8 cellular contexts compared by ENCODE assay signal in genomic region chr19:23249911-23250649, GRCh38. TPM values are rescaled to one million over a fixed set of nuclear protein-coding genes. Genes with fewer than 3 reads are reported as not detected.
A peak's percentile ranks its signal among the peaks of the same experiment; 100 is the strongest.
DNase-seq lines count a peak whose midpoint lies in the region; ATAC-seq and TF ChIP-seq lines count a peak whose summit lies in the region.

Gene ZNF724 (minus strand): TSS chr19:23250394. CDS start chr19:23250242, 152 bp downstream.

- H3F3A ChIP-seq in PC-9 (ENCODE audit: insufficient read depth, low read depth): peaks cover 19% of the 10 kb centered on the region

- H3K27me3 ChIP-seq in PC-9 (ENCODE audit: insufficient read depth, low read depth) (no peaks in the 10 kb centered on the region), esophagus (ENCODE audit: control insufficient read depth in 1 of 2, insufficient read depth in 2 of 2, low read length in 2 of 2) (no peaks in the 10 kb centered on the region), mucosa of rectum (ENCODE audit: control insufficient read depth in 2 of 2, insufficient read depth in 2 of 2, low read length in 2 of 2) (no peaks in the 10 kb centered on the region)

- BruUV-seq in PC-9 (replicated peaks; lab: Mats Ljungman, UMichigan): no TSS peak

- peak within 1 kb of the TSS; percentile 85 for H3K4me2 ChIP-seq in PC-9

- peak within 1 kb of the TSS; percentile 81 for H2AFZ ChIP-seq in PC-9

- no peaks in the 10 kb centered on the region for H4K20me1 ChIP-seq in PC-9 (ENCODE audit: insufficient read depth)

- H3K9me3 ChIP-seq in PC-9 (ENCODE audit: insufficient read depth, low read depth): peaks cover 6% of the 10 kb centered on the region; the same call in 1 of the 2 replicates
- H3K9me3 ChIP-seq in esophagus (ENCODE audit: control insufficient read depth in 2 of 2, insufficient read depth in 1 of 2, low read depth in 1 of 2, low read length in 1 of 2): no peaks in the 10 kb centered on the region
- H3K9me3 ChIP-seq in mucosa of rectum (ENCODE audit: control insufficient read depth in 2 of 2, low read length in 2 of 2): no peaks in the 10 kb centered on the region

- no peak for TF ChIP-seq CTCF in PC-9 (conservative IDR thresholded peaks at IDR 0.05)

- H3K9me2 ChIP-seq in PC-9 (ENCODE audit: insufficient read depth): no peaks in the 10 kb centered on the region

- H3K4me3 ChIP-seq in PC-9 (peak within 1 kb of the TSS; percentile 76), esophagus (ENCODE audit: low read depth in 1 of 2, low read length in 2 of 2) (peak within 1 kb of the TSS; percentile 72 to 89), mucosa of rectum (ENCODE audit: low read length in 2 of 2) (peak within 1 kb of the TSS; percentile 89 to 92)

- CTCF ChIA-PET in PC-9 (lab: Charles Lee): no interaction called here

- H3K36me3 ChIP-seq in PC-9 (ENCODE audit: low read depth) (peaks cover 24% of the 10 kb centered on the region), esophagus (ENCODE audit: control insufficient read depth in 2 of 2, insufficient read depth in 2 of 2, low read length in 1 of 2) (no peaks in the 10 kb centered on the region), mucosa of rectum (ENCODE audit: control insufficient read depth in 2 of 2, insufficient read depth in 2 of 2, low read length in 2 of 2) (no peaks in the 10 kb centered on the region)

- ATAC-seq in GM21528 (IDR thresholded peaks at IDR 0.05; ENCODE audit: low FRiP score, unreplicated experiment): peak; percentile 97

- DNase-seq in DMS 273 treated with DMSO at 0.1 percent for 48 hours (lab: John Stamatoyannopoulos, UW): peak; percentile 94
- peak; percentile 96 for DNase-seq in HuH-7.5 (ENCODE audit: low spot score)
- peak; percentile 94 to 97 for DNase-seq in PC-9
- peak; percentile 82 for DNase-seq in activated T-cell treated with anti-CD3 and anti-CD28 coated beads, Interleukin-2, amount 50 U/mL, for 1 hour
- peak; percentile 64 to 74 for DNase-seq in stimulated activated CD8-positive, alpha-beta memory T cell treated with anti-CD3 and anti-CD28 coated beads, Interleukin-4, amount 100 ng/mL, for 4 hours (ENCODE audit: low read depth in 2 of 2, low spot score in 1 of 2)

- POLR2A ChIA-PET in PC-9 (lab: Charles Lee; ENCODE audit: unreplicated experiment): interaction anchor here (0.5 to 0.6 kb wide), 5 partner anchors 17 to 829 kb away, joined by 4 to 5 read pairs (median 5); partner anchors contain the start of gene ZNF91

- peaks cover 23% of the 10 kb centered on the region for H3K79me2 ChIP-seq in PC-9 (ENCODE audit: low read depth)

- H3K27ac ChIP-seq in PC-9 (peak within 1 kb of the TSS; percentile 50), esophagus (ENCODE audit: low read depth in 2 of 2, low read length in 1 of 2) (peak within 1 kb of the TSS; percentile 82 to 93), mucosa of rectum (ENCODE audit: low read depth in 2 of 2, low read length in 2 of 2) (peak within 1 kb of the TSS; percentile 67 to 80)

- 1% methylated on average over 32 of the region's 32 CpGs for WGBS in esophagus, 2 donors

- peak within 1 kb of the TSS; percentile 68 to 79 for H3K9ac ChIP-seq in mucosa of rectum (ENCODE audit: low read depth in 1 of 2, low read length in 2 of 2)

- no peaks in the 10 kb centered on the region for H3K4me1 ChIP-seq in PC-9 (replicated peaks; ENCODE audit: insufficient read depth)
- H3K4me1 ChIP-seq in esophagus (ENCODE audit: control insufficient read depth in 2 of 2, insufficient read depth in 2 of 2, low read length in 1 of 2): no peaks in the 10 kb centered on the region
- H3K4me1 ChIP-seq in mucosa of rectum (ENCODE audit: control insufficient read depth in 2 of 2, insufficient read depth in 2 of 2, low read length in 2 of 2): no peaks in the 10 kb centered on the region

- intact Hi-C loops in PC-9 (cut with micrococcal nuclease; ENCODE audit: unreplicated experiment): loop anchor here (1.0 to 5.0 kb wide), 2 partner anchors 23 to 432 kb away; no protein-coding TSS in a partner anchor

RNA-seq across cellular contexts. Expression of gene ZNF724, which starts in this region (rescaled TPM):
- total RNA-seq in PC-9 (2021): 8.4 and 8.7 TPM in 2 replicates
- polyA plus RNA-seq in esophagus: 1 to 10 TPM in 1 of 2 donors, under 1 TPM in 1; 0.52 to 1.3 TPM

Comparison
In these comparisons a context has a peak if more than half of its experiments do, and no peak if none do; other contexts are left out.
1. Peak in every context shown above with its lines: DNase-seq, ATAC-seq, H3K4me3 ChIP-seq and H3K27ac ChIP-seq.